ENCODE assay signal across 11 cellular contexts in genomic region chr5:5658226-5658625, GRCh38.
DNase-seq lines count a peak whose midpoint lies in the region; ATAC-seq and TF ChIP-seq lines count a peak whose summit lies in the region.
"Had no signal": no experiment of that assay in that cellular context is flagged by ENCODE, and none has a peak within 500 bp of the region (broad histone marks: within the 10 kb centered on the region; RNA-seq: fewer than 3 reads in every experiment).

No MANE protein-coding gene starts in this region.

- 77% methylated on average over 4 of the region's 4 CpGs for WGBS in hepatocyte (ENCODE audit: low lambda C conversion rate, missing lambda C conversion rate)
- 34 to 35% methylated on average over 4 of the region's 4 CpGs for WGBS in transverse colon (ENCODE audit: low coverage in 1 of 2), 2 donors

- H3K27me3 ChIP-seq in ascending aorta (no peaks in the 10 kb centered on the region), hepatocyte (no peaks in the 10 kb centered on the region), transverse colon (no peaks in the 10 kb centered on the region)
- H3K27me3 ChIP-seq: Peyer's patch had no signal

- TF ChIP-seq POLR2A in transverse colon (IDR thresholded peaks at IDR 0.05): no peak

- intact Hi-C loops in ascending aorta (cut with DNase I): loop anchor here (2.0 to 10.0 kb wide), 5 partner anchors 15 to 1047 kb away; no protein-coding TSS in a partner anchor
- intact Hi-C loops in transverse colon (cut with DNase I; ENCODE audit: low total_unique reads): no loop called here

- H3K9me3 ChIP-seq in ascending aorta (no peaks in the 10 kb centered on the region), hepatocyte (ENCODE audit: low read depth) (no peaks in the 10 kb centered on the region), transverse colon (no peaks in the 10 kb centered on the region)
- H3K9me3 ChIP-seq: Peyer's patch had no signal

- H3K4me1 ChIP-seq in ascending aorta: no peaks in the 10 kb centered on the region
- H3K4me1 ChIP-seq in hepatocyte (ENCODE audit: insufficient read depth): no peaks in the 10 kb centered on the region
- no peaks in the 10 kb centered on the region for H3K4me1 ChIP-seq in transverse colon
- H3K4me1 ChIP-seq: Peyer's patch had no signal

- DNase-seq in ascending aorta (ENCODE audit: low spot score in 2 of 2): peak; percentile 50 to 92
- peak; percentile 65 for DNase-seq in hepatocyte (ENCODE audit: low spot score)
- peak; percentile 16 for DNase-seq in transverse colon
- no peak for DNase-seq in NCI-H69 (lab: John Stamatoyannopoulos, UW)
- no peak for DNase-seq in NCI-H2227 (lab: John Stamatoyannopoulos, UW; ENCODE audit: unreplicated experiment)
- DNase-seq in NCI-H2107 treated with DMSO at 0.1 percent for 48 hours (lab: John Stamatoyannopoulos, UW; ENCODE audit: unreplicated experiment): no peak
- DNase-seq in NCI-H2029 treated with DMSO at 0.1 percent for 48 hours (lab: John Stamatoyannopoulos, UW): no peak

- TF ChIP-seq CTCF in ascending aorta (IDR thresholded peaks at IDR 0.05) (no peak), hepatocyte (IDR thresholded peaks at IDR 0.05; ENCODE audit: poor library complexity) (no peak), transverse colon (IDR thresholded peaks at IDR 0.05) (no peak)

- H2AFZ ChIP-seq in hepatocyte: no peak overlapping the region

- H3K9me2 ChIP-seq in hepatocyte (replicated peaks; ENCODE audit: insufficient read depth): no peaks in the 10 kb centered on the region

- TF ChIP-seq EP300 in transverse colon (IDR thresholded peaks at IDR 0.05; ENCODE audit: low read depth): peak; percentile 1

- peak; percentile 58 for ATAC-seq in GM21526 (IDR thresholded peaks at IDR 0.05; ENCODE audit: low FRiP score, unreplicated experiment)
- ATAC-seq: left colon had no signal

- H3K4me3 ChIP-seq in ascending aorta (peak overlapping the region; percentile 51 to 58), hepatocyte (no peak overlapping the region), transverse colon (no peak overlapping the region)
- H3K4me3 ChIP-seq: Peyer's patch had no signal

- in situ Hi-C loops in transverse colon (cut with MboI; ENCODE audit: low pct_ligation_motif_present in 1 of 4, low pct_unique_long_range_greater_than_20kb in 1 of 4, low sequenced_read_pairs in 3 of 4): no loop called here

- peak overlapping the region; percentile 71 to 76 for H3K27ac ChIP-seq in ascending aorta
- no peak overlapping the region for H3K27ac ChIP-seq in hepatocyte
- peak overlapping the region in 3 of 4 donors; percentile 17 to 53 (median 38) for H3K27ac ChIP-seq in transverse colon
- H3K27ac ChIP-seq: KMS-11 had no signal

- no peaks in the 10 kb centered on the region for H4K20me1 ChIP-seq in hepatocyte (ENCODE audit: insufficient read depth, poor library complexity, severe bottlenecking)

- no peaks in the 10 kb centered on the region for H3K79me2 ChIP-seq in hepatocyte

- H3K4me2 ChIP-seq in hepatocyte: no peak overlapping the region
- H3K4me2 ChIP-seq: KMS-11 had no signal

- H3K36me3 ChIP-seq in ascending aorta: no peaks in the 10 kb centered on the region
- no peaks in the 10 kb centered on the region for H3K36me3 ChIP-seq in hepatocyte (replicated peaks; ENCODE audit: insufficient read depth, low read depth)
- no peaks in the 10 kb centered on the region for H3K36me3 ChIP-seq in transverse colon
- H3K36me3 ChIP-seq: Peyer's patch had no signal

Comparison
In these comparisons a context has a peak if more than half of its experiments do, and no peak if none do; other contexts are left out.
1. DNase-seq: peak in ascending aorta (2 of 2), hepatocyte (single experiment) and transverse colon (single experiment); none in NCI-H69 (single experiment), NCI-H2227 (single experiment), NCI-H2107 treated with DMSO at 0.1 percent for 48 hours (single experiment) and NCI-H2029 treated with DMSO at 0.1 percent for 48 hours (single experiment).
2. H3K4me3 ChIP-seq: peak in ascending aorta (2 of 2); none in hepatocyte (single experiment) and transverse colon (0 of 4).